ENCODE assay signal across 11 cellular contexts in genomic region chr17:82505296-82505695, GRCh38.
"Had no signal": no experiment of that assay in that cellular context is flagged by ENCODE, and none has a peak within 500 bp of the region (broad histone marks: within the 10 kb centered on the region; RNA-seq: fewer than 3 reads in every experiment).

No MANE protein-coding gene starts in this region.

- H3K4me3 ChIP-seq: GM23248, GM23338, HAP-1 had no signal

- H3K4me2 ChIP-seq: GM23338 had no signal

- H3K9ac ChIP-seq: GM23248 had no signal

- H3K9me3 ChIP-seq: HAP-1 had no signal

- H3K27ac ChIP-seq: GM23248 had no signal

- FAIRE-seq: H1, H54 had no signal

- ATAC-seq: GM23338, HCT116 had no signal

- H3K36me3 ChIP-seq: HAP-1 had no signal

- H3K4me1 ChIP-seq: HAP-1 had no signal

- H2AFZ ChIP-seq: GM23248, GM23338 had no signal

- DNase-seq: GM23248, GOT3, H7, H9, HCEC 1CT, HFFc6 had no signal
